ENCODE assay signal across 20 cellular contexts in the genomic region with DNA sequence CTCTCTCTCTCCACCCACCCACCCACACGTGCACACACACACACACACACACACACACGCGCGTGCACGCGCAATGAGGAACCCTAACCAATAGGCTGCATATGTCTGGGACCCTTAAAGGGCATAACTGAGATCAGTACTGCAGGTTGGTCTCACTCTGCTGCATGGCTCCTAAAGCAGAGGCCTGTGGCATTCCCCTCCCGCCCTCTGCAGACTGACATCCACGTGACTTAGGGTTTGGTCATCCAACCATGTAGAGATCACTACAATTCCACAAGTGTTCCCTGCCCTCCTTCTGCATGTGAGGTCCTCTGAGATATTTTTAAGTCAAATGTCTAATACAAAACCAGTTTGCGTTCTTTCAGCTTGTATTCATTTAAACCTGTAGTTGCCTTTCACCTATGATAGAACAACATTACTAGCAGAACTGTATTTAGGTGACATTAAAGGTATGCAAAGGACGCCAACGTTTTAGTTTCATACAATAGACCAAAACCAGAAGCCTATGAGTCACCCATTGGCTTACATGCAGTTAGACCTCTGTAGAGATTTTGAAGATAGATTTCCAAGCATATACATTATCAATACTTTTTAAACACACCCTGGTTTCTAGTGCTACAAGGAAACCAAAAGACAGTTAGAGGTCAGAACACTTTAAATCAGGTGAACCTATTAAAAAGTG. TPM values are rescaled to one million over a fixed set of nuclear protein-coding genes. Genes with fewer than 3 reads are reported as not detected.
DNase-seq lines count a peak whose midpoint lies in the region; FAIRE-seq and TF ChIP-seq lines count a peak whose summit lies in the region.
"Had no signal": no experiment of that assay in that cellular context is flagged by ENCODE, and none has a peak within 500 bp of the region (broad histone marks: within the 10 kb centered on the region; RNA-seq: fewer than 3 reads in every experiment).

No MANE protein-coding gene starts in this region.

- TF ChIP-seq POLR2A in erythroblast (IDR thresholded peaks at IDR 0.05; ENCODE audit: low read length) (no peak), GM12891 (IDR thresholded peaks at IDR 0.05; ENCODE audit: low read depth, low read length) (no peak)

- FAIRE-seq in GM12891 (lab: Jason Lieb, UNC) = no peak
- FAIRE-seq: D721Med, G401.6, GM19239, HepG2 had no signal

- no peaks in the 10 kb centered on the region for H3K27me3 Mint-ChIP-seq in T-helper 2 cell treated with Interferon-gamma antibody and Interleukin-4, amounts not matched to agents 5 μg/mL and 100 μg/mL, for 36 hours (ENCODE audit: low read depth)
- H3K27me3 Mint-ChIP-seq: CD4-positive, alpha-beta T cell had no signal

- no peak overlapping the region for H3K4me3 Mint-ChIP-seq in T-helper 2 cell treated with Interferon-gamma antibody and Interleukin-4, amounts not matched to agents 5 μg/mL and 100 μg/mL, for 36 hours
- H3K4me3 Mint-ChIP-seq: CD4-positive, alpha-beta T cell; IgD-negative memory B cell had no signal

- no peaks in the 10 kb centered on the region for H3K9me3 Mint-ChIP-seq in T-helper 2 cell treated with Interferon-gamma antibody and Interleukin-4, amounts not matched to agents 5 μg/mL and 100 μg/mL, for 36 hours
- H3K9me3 Mint-ChIP-seq: CD4-positive, alpha-beta T cell; IgD-negative memory B cell had no signal

- DNase-seq in T-helper 2 cell treated with Interferon-gamma antibody and Interleukin-4, amounts not matched to agents 5 μg/mL and 100 μg/mL, for 36 hours (ENCODE audit: low spot score) = no peak
- DNase-seq in T-helper 2 cell (no peak), SW480 (ENCODE audit: low spot score) (peak; percentile 14), renal cortical epithelial cell (ENCODE audit: low read depth) (peak; percentile 2), erythroblast (lab: John Stamatoyannopoulos, UW) (no peak), GM12891 (ENCODE audit: insufficient read length, low spot score) (no peak), SK-N-DZ (ENCODE audit: low spot score) (no peak)
- no peak for DNase-seq in activated CD4-positive, alpha-beta T cell treated with anti-CD3 and anti-CD28 coated beads for 4 hours
- DNase-seq: AML-193; Caco-2; CD4-positive, alpha-beta T cell; GM23248 had no signal

- H3K36me3 Mint-ChIP-seq in T-helper 2 cell treated with Interferon-gamma antibody and Interleukin-4, amounts not matched to agents 5 μg/mL and 100 μg/mL, for 36 hours (ENCODE audit: low read depth) = no peaks in the 10 kb centered on the region
- H3K36me3 Mint-ChIP-seq: IgD-negative memory B cell had no signal

- peak overlapping the region; percentile 15 for H3K27ac Mint-ChIP-seq in T-helper 2 cell treated with Interferon-gamma antibody and Interleukin-4, amounts not matched to agents 5 μg/mL and 100 μg/mL, for 36 hours
- H3K27ac Mint-ChIP-seq: CD4-positive, alpha-beta T cell; IgD-negative memory B cell had no signal

- H3K4me1 Mint-ChIP-seq in T-helper 2 cell treated with Interferon-gamma antibody and Interleukin-4, amounts not matched to agents 5 μg/mL and 100 μg/mL, for 36 hours (ENCODE audit: low read depth) = peaks cover 4% of the 10 kb centered on the region

TF ChIP-seq in GM12891, 5 proteins besides CTCF, POLR2A, EP300 and RAD21:
- TF ChIP-seq POU2F2 (IDR thresholded peaks at IDR 0.05; ENCODE audit: low read depth, low read length) (no peak), PAX5 (IDR thresholded peaks at IDR 0.05; ENCODE audit: insufficient read depth, low read length, severe bottlenecking) (no peak), SPI1 (IDR thresholded peaks at IDR 0.05; ENCODE audit: low read depth, low read length) (no peak), POLR2AphosphoS5 (IDR thresholded peaks at IDR 0.05; ENCODE audit: low read depth, low read length) (no peak), TAF1 (IDR thresholded peaks at IDR 0.05; ENCODE audit: low read depth, low read length) (no peak)

RNA-seq across cellular contexts. Expression of a gene that starts 10.1 kb away (rescaled TPM):
- total RNA-seq in renal cortical epithelial cell = not detected in 2 replicates
- polyA plus RNA-seq in GM12891 (2012; ENCODE audit: low read depth, missing spikeins) = not detected
- 6.5 TPM in 1 of 2 replicates, not detected in the other for polyA plus RNA-seq in SK-N-DZ (2014; cell fraction: cytosol; rRNA removed)
- not detected in 2 replicates for polyA plus RNA-seq in SK-N-DZ (2014; cell fraction: nucleus; rRNA removed)
- total RNA-seq: Caco-2; CD4-positive, alpha-beta T cell; GM23248; H4; HepG2 had no signal
- polyA plus RNA-seq: A549, BJ, GM23248, HepG2, IgD-negative memory B cell had no signal

RNA-seq across cellular contexts. Expression of a gene that starts 24.0 kb away (rescaled TPM):
- not detected in 2 replicates for total RNA-seq in renal cortical epithelial cell
- polyA plus RNA-seq in GM12891 (2012; ENCODE audit: low read depth, missing spikeins) = not detected
- polyA plus RNA-seq in SK-N-DZ (2014; cell fraction: cytosol; rRNA removed) = not detected in 2 replicates
- not detected in 2 replicates for polyA plus RNA-seq in SK-N-DZ (2014; cell fraction: nucleus; rRNA removed)
- total RNA-seq: Caco-2; CD4-positive, alpha-beta T cell; GM23248; H4; HepG2 had no signal
- polyA plus RNA-seq: A549, BJ, GM23248, HepG2, IgD-negative memory B cell had no signal

RNA-seq across cellular contexts. Expression of a gene that starts 46.7 kb away (rescaled TPM):
- total RNA-seq in renal cortical epithelial cell = not detected in 2 replicates
- polyA plus RNA-seq in GM12891 (2012; ENCODE audit: low read depth, missing spikeins) = not detected
- polyA plus RNA-seq in SK-N-DZ (2014; cell fraction: cytosol; rRNA removed) = not detected in 2 replicates
- polyA plus RNA-seq in SK-N-DZ (2014; cell fraction: nucleus; rRNA removed) = not detected in 2 replicates
- total RNA-seq: CD4-positive, alpha-beta T cell; GM23248; HepG2 had no signal
- polyA plus RNA-seq: A549, BJ, GM23248, HepG2, IgD-negative memory B cell had no signal

Comparison
In these comparisons a context has a peak if more than half of its experiments do, and no peak if none do; other contexts are left out.
1. DNase-seq: peak in SW480 (single experiment) and renal cortical epithelial cell (single experiment); none in T-helper 2 cell treated with Interferon-gamma antibody and Interleukin-4, amounts not matched to agents 5 μg/mL and 100 μg/mL, for 36 hours (single experiment), T-helper 2 cell (0 of 5), activated CD4-positive, alpha-beta T cell treated with anti-CD3 and anti-CD28 coated beads for 4 hours (0 of 2), erythroblast (0 of 2), GM12891 (single experiment) and SK-N-DZ (single experiment).